ENCODE assay signal across 8 cellular contexts in genomic region chr16:15650698-15651161, GRCh38. TPM values are rescaled to one million over a fixed set of nuclear protein-coding genes. Genes with fewer than 3 reads are reported as not detected.
DNase-seq lines count a peak whose midpoint lies in the region; ATAC-seq and TF ChIP-seq lines count a peak whose summit lies in the region.

No MANE protein-coding gene starts in this region.

- H3F3A ChIP-seq in neural progenitor cell (ENCODE audit: low read depth): peaks cover 21% of the 10 kb centered on the region

- H2AFZ ChIP-seq in neural progenitor cell (replicated peaks): peak overlapping the region; percentile 44

- H3K27me3 ChIP-seq in AG04450 (ENCODE audit: control insufficient read depth, insufficient read depth, low read length): no peaks in the 10 kb centered on the region
- no peaks in the 10 kb centered on the region for H3K27me3 ChIP-seq in neural progenitor cell

- CTCF ChIA-PET in AG04450 (lab: Charles Lee): interaction anchor here (1.2 kb wide), 2 partner anchors 31 to 53 kb away, joined by 3 read pairs; no protein-coding TSS in a partner anchor

- H3K36me3 ChIP-seq in neural progenitor cell: no peaks in the 10 kb centered on the region

- peak overlapping the region; percentile 86 for H3K4me3 ChIP-seq in AG04450 (ENCODE audit: low read depth, low read length)
- H3K4me3 ChIP-seq in fibroblast of mammary gland (ENCODE audit: control insufficient read depth, low read depth, low read length): peak overlapping the region; percentile 91
- peak overlapping the region; percentile 60 for H3K4me3 ChIP-seq in neural progenitor cell

- ATAC-seq in GM19023 (IDR thresholded peaks at IDR 0.05; ENCODE audit: unreplicated experiment): peak; percentile 31

- TF ChIP-seq CTCF in AG04450 (IDR thresholded peaks at IDR 0.05; ENCODE audit: low read depth, low read length) (no peak), fibroblast of mammary gland (conservative IDR thresholded peaks at IDR 0.05; ENCODE audit: control insufficient read depth, insufficient read depth, low read depth, low read length) (no peak), neural progenitor cell (IDR thresholded peaks at IDR 0.05) (no peak)

- H3K4me2 ChIP-seq in neural progenitor cell: peak overlapping the region; percentile 89

- POLR2A ChIA-PET in AG04450 (lab: Yijun Ruan, JAX): no interaction called here

- H3K36me3 Mint-ChIP-seq in IgD-negative memory B cell (peaks cover 1% of the 10 kb centered on the region), neural progenitor cell (peaks cover 4% of the 10 kb centered on the region)

- DNase-seq in AG04450 (ENCODE audit: low read depth, low spot score) (no peak), fibroblast of mammary gland (ENCODE audit: low read depth) (peak; percentile 22), neural progenitor cell (ENCODE audit: low spot score) (peak; percentile 60), GDM1 (lab: John Stamatoyannopoulos, UW) (no peak), DMS153 treated with DMSO at 0.1 percent for 48 hours (lab: John Stamatoyannopoulos, UW; ENCODE audit: unreplicated experiment) (no peak)
- peak; percentile 47 for DNase-seq in activated T-cell treated with anti-CD3 and anti-CD28 coated beads, Interleukin-2, amount 50 U/mL, for 1 hour

- H3K27me3 Mint-ChIP-seq in IgD-negative memory B cell: no peaks in the 10 kb centered on the region
- peaks cover 6% of the 10 kb centered on the region for H3K27me3 Mint-ChIP-seq in neural progenitor cell (ENCODE audit: insufficient read depth, low read depth)

- H3K79me2 ChIP-seq in neural progenitor cell (ENCODE audit: low read depth): peaks cover 52% of the 10 kb centered on the region

- H3K9me3 Mint-ChIP-seq in IgD-negative memory B cell (no peaks in the 10 kb centered on the region), neural progenitor cell (no peaks in the 10 kb centered on the region)

- H3K4me3 Mint-ChIP-seq in IgD-negative memory B cell: peak overlapping the region; percentile 97 to 100 (median 98)
- peak overlapping the region; percentile 99 for H3K4me3 Mint-ChIP-seq in neural progenitor cell

- H3K9me3 ChIP-seq in AG04450 (ENCODE audit: control insufficient read depth, insufficient read depth, low read length): no peaks in the 10 kb centered on the region
- no peaks in the 10 kb centered on the region for H3K9me3 ChIP-seq in neural progenitor cell (ENCODE audit: low read depth)

- peak overlapping the region; percentile 41 for H3K9ac ChIP-seq in neural progenitor cell

- H3K27ac ChIP-seq in AG04450 (ENCODE audit: low read depth, low read length): peak overlapping the region; percentile 39
- H3K27ac ChIP-seq in neural progenitor cell: no peak overlapping the region

- H3K4me1 Mint-ChIP-seq in IgD-negative memory B cell (peaks cover 16 to 30% (median 20%) of the 10 kb centered on the region in 3 donors), neural progenitor cell (peaks cover 16% of the 10 kb centered on the region)

- peak overlapping the region; percentile 98 to 99 (median 98) for H3K27ac Mint-ChIP-seq in IgD-negative memory B cell
- H3K27ac Mint-ChIP-seq in neural progenitor cell: peak overlapping the region; percentile 95

- H4K20me1 ChIP-seq in neural progenitor cell (ENCODE audit: low read depth): peaks cover 22% of the 10 kb centered on the region

- H3K4me1 ChIP-seq in neural progenitor cell: no peaks in the 10 kb centered on the region

RNA-seq across cellular contexts. Expression of gene NDE1, which starts 0.7 kb away (rescaled TPM):
- polyA plus RNA-seq in AG04450 (2011; rRNA removed) (28.1 and 29.9 TPM in 2 replicates), IgD-negative memory B cell (79.2 TPM)
- polyA minus RNA-seq in AG04450 (2011; rRNA and poly(A)+ RNA removed): 24.2 and 26.1 TPM in 2 replicates
- 85.3 and 88.1 TPM in 2 replicates for total RNA-seq in neural progenitor cell (ENCODE audit: low replicate concordance)

RNA-seq across cellular contexts. Expression of gene MARF1, which starts 7.8 kb away (rescaled TPM):
- 31.6 and 37.4 TPM in 2 replicates for polyA plus RNA-seq in AG04450 (2011; rRNA removed)
- polyA minus RNA-seq in AG04450 (2011; rRNA and poly(A)+ RNA removed): 33.0 and 34.3 TPM in 2 replicates
- polyA plus RNA-seq in IgD-negative memory B cell: 38.4 TPM
- total RNA-seq in neural progenitor cell (ENCODE audit: low replicate concordance): 11.9 and 13.4 TPM in 2 replicates

Comparison
In these comparisons a context has a peak if more than half of its experiments do, and no peak if none do; other contexts are left out.
1. DNase-seq: peak in activated T-cell treated with anti-CD3 and anti-CD28 coated beads, Interleukin-2, amount 50 U/mL, for 1 hour (single experiment), fibroblast of mammary gland (single experiment) and neural progenitor cell (single experiment); none in AG04450 (single experiment), GDM1 (single experiment) and DMS153 treated with DMSO at 0.1 percent for 48 hours (single experiment).
2. Peak in every context shown above with its lines, with median percentiles within 50 percentile points of each other: H3K4me3 ChIP-seq.